21 cellular contexts compared by ENCODE assay signal in genomic region chr17:10739341-10739905, GRCh38. TPM values are rescaled to one million over a fixed set of nuclear protein-coding genes. Genes with fewer than 3 reads are reported as not detected.
A peak's percentile ranks its signal among the peaks of the same experiment; 100 is the strongest.
DNase-seq lines count a peak whose midpoint lies in the region; ATAC-seq, FAIRE-seq and TF ChIP-seq lines count a peak whose summit lies in the region.
"Had no signal": no experiment of that assay in that cellular context is flagged by ENCODE, and none has a peak within 500 bp of the region (broad histone marks: within the 10 kb centered on the region; RNA-seq: fewer than 3 reads in every experiment).

No MANE protein-coding gene starts in this region.

- WGBS in testis, 2 donors: 84 to 91% methylated on average over 6 of the region's 6 CpGs

- H3K4me3 Mint-ChIP-seq in glutamatergic neuron (ENCODE audit: unreplicated experiment): peak overlapping the region; percentile 77
- no peak overlapping the region for H3K4me3 Mint-ChIP-seq in nephron progenitor cell
- H3K4me3 Mint-ChIP-seq: B cell; CD4-positive, alpha-beta T cell had no signal

- no peak for TF ChIP-seq CTCF in glutamatergic neuron (IDR thresholded peaks at IDR 0.05; ENCODE audit: partially characterized antibody, unreplicated experiment)
- no peak for TF ChIP-seq CTCF in nephron progenitor cell (IDR thresholded peaks at IDR 0.05)
- no peak for TF ChIP-seq CTCF in testis (IDR thresholded peaks at IDR 0.05)
- TF ChIP-seq CTCF in foreskin fibroblast (IDR thresholded peaks at IDR 0.05; ENCODE audit: low read depth, low read length): no peak

- peak overlapping the region; percentile 94 for H3K27ac Mint-ChIP-seq in glutamatergic neuron (ENCODE audit: unreplicated experiment)
- peak overlapping the region; percentile 9 for H3K27ac Mint-ChIP-seq in nephron progenitor cell
- H3K27ac Mint-ChIP-seq: B cell; CD4-positive, alpha-beta T cell had no signal

- peaks cover 4% of the 10 kb centered on the region for H3K9me3 Mint-ChIP-seq in glutamatergic neuron (ENCODE audit: unreplicated experiment)
- no peaks in the 10 kb centered on the region for H3K9me3 Mint-ChIP-seq in nephron progenitor cell
- H3K9me3 Mint-ChIP-seq: CD4-positive, alpha-beta T cell had no signal

- H3K27ac ChIP-seq in testis: no peak overlapping the region

- peaks cover 8% of the 10 kb centered on the region for H3K4me1 Mint-ChIP-seq in glutamatergic neuron (ENCODE audit: low read depth, unreplicated experiment)
- H3K4me1 Mint-ChIP-seq in nephron progenitor cell: peaks cover 18% of the 10 kb centered on the region

- intact Hi-C loops in testis (cut with DNase I; ENCODE audit: low total_unique reads): loop anchor here (5.0 kb wide), 1 partner anchor 108 kb away; no protein-coding TSS in a partner anchor

- no peak overlapping the region for H3K4me3 ChIP-seq in testis
- no peak overlapping the region for H3K4me3 ChIP-seq in foreskin fibroblast (ENCODE audit: low read depth in 1 of 2, low read length in 2 of 2)

- H3K27me3 Mint-ChIP-seq in glutamatergic neuron (ENCODE audit: unreplicated experiment) (peaks cover 5% of the 10 kb centered on the region), nephron progenitor cell (ENCODE audit: low read depth, poor library complexity) (peaks cover 29% of the 10 kb centered on the region)
- H3K27me3 Mint-ChIP-seq: CD4-positive, alpha-beta T cell had no signal

- H3K36me3 Mint-ChIP-seq in glutamatergic neuron (ENCODE audit: unreplicated experiment) (no peaks in the 10 kb centered on the region), nephron progenitor cell (ENCODE audit: low read depth) (no peaks in the 10 kb centered on the region)

- no peak for FAIRE-seq in HTR-8/SVneo (lab: Jason Lieb, UNC)
- FAIRE-seq: D721Med, GM12892, H54 had no signal

- H3K9me3 ChIP-seq in testis: no peaks in the 10 kb centered on the region
- H3K9me3 ChIP-seq: SK-N-SH had no signal

- DNase-seq in NCI-H82 (lab: John Stamatoyannopoulos, UW) (peak; percentile 27), glutamatergic neuron (peak; percentile 30), nephron progenitor cell (no peak), testis (peak; percentile 7), foreskin fibroblast (no peak), HTR-8/SVneo (ENCODE audit: insufficient read length, low spot score) (no peak)
- DNase-seq: CD4-positive, alpha-beta T cell; DND-41; GDM1; IMR-90; NCI-H1417; NCI-H2029 treated with DMSO at 0.1 percent for 48 hours; NCI-H524 treated with DMSO at 0.1 percent for 48 hours; NK-92 treated with Interleukin-12 subunit alpha and Interleukin-12 subunit beta, amount 100 ng/mL, for 24 hours; OCI-M1; SK-N-SH had no signal

- peaks cover 5% of the 10 kb centered on the region for H3K4me1 ChIP-seq in testis

- H3K36me3 ChIP-seq in testis (ENCODE audit: low read depth, missing control alignments): no peaks in the 10 kb centered on the region

- TF ChIP-seq POLR2A in testis (IDR thresholded peaks at IDR 0.05): no peak

- ATAC-seq in HG03442 (IDR thresholded peaks at IDR 0.05; ENCODE audit: unreplicated experiment): no peak

- H3K27me3 ChIP-seq in testis: no peaks in the 10 kb centered on the region

RNA-seq across cellular contexts. Expression of gene TMEM220, which starts 9.6 kb away (rescaled TPM):
- 1.6 TPM for total RNA-seq in glutamatergic neuron (ENCODE audit: unreplicated experiment)
- total RNA-seq in testis: 10 to 100 TPM; 16.2 to 22.2 TPM
- polyA plus RNA-seq in testis (ENCODE audit: insufficient read depth, low read depth, low replicate concordance): 53.1 TPM

RNA-seq across cellular contexts. Expression of gene ADPRM, which starts 42.0 kb away (rescaled TPM):
- 7.9 TPM for total RNA-seq in glutamatergic neuron (ENCODE audit: unreplicated experiment)
- total RNA-seq in testis: 10 to 100 TPM in 1 of 2 donors, 1 to 10 TPM in 1; 8.0 to 13.8 TPM
- 9.0 TPM for polyA plus RNA-seq in testis (ENCODE audit: insufficient read depth, low read depth, low replicate concordance)

RNA-seq across cellular contexts. Expression of gene SCO1, which starts 42.1 kb away (rescaled TPM):
- 20.6 TPM for total RNA-seq in glutamatergic neuron (ENCODE audit: unreplicated experiment)
- total RNA-seq in testis: 10 to 100 TPM; 23.9 to 31.9 TPM
- polyA plus RNA-seq in testis (ENCODE audit: insufficient read depth, low read depth, low replicate concordance): 25.7 TPM

Comparison
In these comparisons a context has a peak if more than half of its experiments do, and no peak if none do; other contexts are left out.
1. DNase-seq: peak in NCI-H82 (single experiment), glutamatergic neuron (single experiment) and testis (single experiment); none in nephron progenitor cell (single experiment), foreskin fibroblast (0 of 2) and HTR-8/SVneo (single experiment).